8 cellular contexts compared by ENCODE assay signal in the genomic region with DNA sequence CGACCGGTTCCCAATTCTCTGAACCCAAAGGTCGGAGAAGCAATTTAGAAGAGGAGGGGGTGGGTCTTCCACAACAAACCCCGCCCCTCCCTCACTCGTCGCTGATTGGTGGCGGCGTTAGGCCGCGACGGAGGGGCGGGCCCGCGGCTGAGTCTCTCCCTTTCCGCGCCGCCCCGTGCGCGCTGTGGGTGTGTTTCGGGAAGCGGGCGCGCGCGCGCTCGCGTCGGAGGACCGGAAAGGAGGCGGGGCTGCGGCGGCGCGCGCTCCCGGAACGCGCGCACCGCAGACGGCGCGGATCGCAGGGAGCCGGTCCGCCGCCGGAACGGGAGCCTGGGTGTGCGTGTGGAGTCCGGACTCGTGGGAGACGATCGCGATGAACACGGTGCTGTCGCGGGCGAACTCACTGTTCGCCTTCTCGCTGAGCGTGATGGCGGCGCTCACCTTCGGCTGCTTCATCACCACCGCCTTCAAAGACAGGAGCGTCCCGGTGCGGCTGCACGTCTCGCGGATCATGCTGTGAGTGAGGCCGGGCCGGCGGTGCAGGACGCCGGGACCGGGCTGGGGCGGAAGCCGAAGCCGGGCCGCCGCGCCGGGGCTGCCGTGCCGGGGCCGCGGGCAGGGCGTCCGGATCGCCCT. TPM values are rescaled to one million over a fixed set of nuclear protein-coding genes. Genes with fewer than 3 reads are reported as not detected.
DNase-seq lines count a peak whose midpoint lies in the region; ATAC-seq and TF ChIP-seq lines count a peak whose summit lies in the region.

Gene SPCS3 (plus strand): TSS at position 263 of the 636 bp plus-strand sequence. CDS start 111 bp downstream, at position 374.

- ATAC-seq in GM18909 (IDR thresholded peaks at IDR 0.05; ENCODE audit: poor library complexity, unreplicated experiment) (peak; percentile 90), HG03175 (IDR thresholded peaks at IDR 0.05; ENCODE audit: unreplicated experiment) (peak; percentile 90), WTC11 (peak; percentile 99)

- no peaks in the 10 kb centered on the region for H3K9me3 ChIP-seq in AG04450 (ENCODE audit: control insufficient read depth, insufficient read depth, low read length)

- H3K36me3 Mint-ChIP-seq in WTC11: no peaks in the 10 kb centered on the region

- no peak for TF ChIP-seq CTCF in AG04450 (IDR thresholded peaks at IDR 0.05; ENCODE audit: low read depth, low read length)
- TF ChIP-seq CTCF in WTC11 (IDR thresholded peaks at IDR 0.05): no peak
- TF ChIP-seq CTCF in cardiac fibroblast (IDR thresholded peaks at IDR 0.05; ENCODE audit: low read depth, low read length): no peak

- peak within 1 kb of the TSS; percentile 96 for H3K27ac Mint-ChIP-seq in WTC11

- no peaks in the 10 kb centered on the region for H3K9me3 Mint-ChIP-seq in WTC11

- H3K4me3 Mint-ChIP-seq in WTC11: peak within 1 kb of the TSS; percentile 89

- H3K27me3 ChIP-seq in AG04450 (ENCODE audit: control insufficient read depth, insufficient read depth, low read length): no peaks in the 10 kb centered on the region

- POLR2A ChIA-PET in AG04450 (lab: Yijun Ruan, JAX) (interaction anchor here (0.7 to 1.0 kb wide), 3 partner anchors 17 to 1123 kb away, joined by 4 to 8 read pairs (median 5); no protein-coding TSS in a partner anchor), WTC11 (lab: Charles Lee) (no interaction called here)

- CTCF ChIA-PET in AG04450 (lab: Charles Lee) (interaction anchor here (1.1 kb wide), 1 partner anchor 42 kb away, joined by 4 read pairs; no protein-coding TSS in a partner anchor), WTC11 (lab: Charles Lee) (no interaction called here)

- peak within 1 kb of the TSS; percentile 89 for H3K27ac ChIP-seq in AG04450 (ENCODE audit: low read depth, low read length)

- no peaks in the 10 kb centered on the region for H3K27me3 Mint-ChIP-seq in WTC11 (ENCODE audit: low read depth)

- H3K4me1 Mint-ChIP-seq in WTC11: peaks cover 38% of the 10 kb centered on the region

- DNase-seq in AG04450 (ENCODE audit: low read depth, low spot score) (peak; percentile 77), NCI-H226 (peak; percentile 91), WTC11 (ENCODE audit: low spot score) (peak; percentile 95), cardiac fibroblast (ENCODE audit: low read depth in 2 of 2) (peak; percentile 93 to 96), iPS-NIHi7 (ENCODE audit: extremely low spot score) (peak; percentile 96), smooth muscle cell of the brain vasculature (ENCODE audit: low read depth, low spot score) (peak; percentile 81)

- peak within 1 kb of the TSS; percentile 90 for H3K4me3 ChIP-seq in AG04450 (ENCODE audit: low read depth, low read length)
- peak within 1 kb of the TSS; percentile 91 to 95 for H3K4me3 ChIP-seq in cardiac fibroblast (replicated peaks in 1 of 2; ENCODE audit: low read depth in 2 of 2, low read length in 2 of 2)

TF ChIP-seq in WTC11, 78 proteins besides CTCF, POLR2A, EP300 and RAD21 (continues in another document):
- peak; percentile 91 for TF ChIP-seq FOXP4 (CRISPR knock-in tag; IDR thresholded peaks at IDR 0.05)
- peak; percentile 52; the same call in 1 of the 2 replicates for TF ChIP-seq MYBL2 (CRISPR knock-in tag; IDR thresholded peaks at IDR 0.05)
- TF ChIP-seq ARID4B (CRISPR knock-in tag; IDR thresholded peaks at IDR 0.05; ENCODE audit: borderline replicate concordance): peak; percentile 22; the same call in 1 of the 2 replicates
- 0 out of 2 replicates have a peak, but pooled peaks have one; percentile 60 for TF ChIP-seq OVOL2 (CRISPR knock-in tag; IDR thresholded peaks at IDR 0.05; ENCODE audit: borderline replicate concordance)
- TF ChIP-seq FOXK1 (CRISPR knock-in tag; IDR thresholded peaks at IDR 0.05): peak; percentile 77
- TF ChIP-seq FOXP1 (CRISPR knock-in tag; IDR thresholded peaks at IDR 0.05; ENCODE audit: borderline replicate concordance): peak; percentile 84; the same call in 1 of the 2 replicates
- 0 out of 2 replicates have a peak, but pooled peaks have one; percentile 32 for TF ChIP-seq ZBTB21 (CRISPR knock-in tag; IDR thresholded peaks at IDR 0.05; ENCODE audit: borderline replicate concordance)
- peak; percentile 78 for TF ChIP-seq SP1 (CRISPR knock-in tag; conservative IDR thresholded peaks at IDR 0.05)
- no peak; the same call in 1 of the 2 replicates for TF ChIP-seq SMAD3 (CRISPR knock-in tag; IDR thresholded peaks at IDR 0.05; ENCODE audit: borderline replicate concordance)
- peak; percentile 80; the same call in 1 of the 2 replicates for TF ChIP-seq ESRRA (CRISPR knock-in tag; IDR thresholded peaks at IDR 0.05; ENCODE audit: borderline replicate concordance)
- TF ChIP-seq ZNF671 (CRISPR knock-in tag; IDR thresholded peaks at IDR 0.05): no peak
- TF ChIP-seq ZNF232 (CRISPR knock-in tag; IDR thresholded peaks at IDR 0.05): peak; percentile 55; the same call in 1 of the 2 replicates
- 0 out of 2 replicates have a peak, but pooled peaks have one; percentile 34 for TF ChIP-seq ZNF263 (CRISPR knock-in tag; IDR thresholded peaks at IDR 0.05; ENCODE audit: low read depth)
- TF ChIP-seq ZNF281 (CRISPR knock-in tag; IDR thresholded peaks at IDR 0.05): no peak
- TF ChIP-seq TEAD1 (CRISPR knock-in tag; IDR thresholded peaks at IDR 0.05): 0 out of 2 replicates have a peak, but pooled peaks have one; percentile 12

RNA-seq across cellular contexts. Expression of gene SPCS3, which starts in this region (rescaled TPM):
- 64.0 and 84.3 TPM in 2 replicates for polyA plus RNA-seq in AG04450 (2011; rRNA removed)
- 25.2 and 43.8 TPM in 2 replicates for polyA minus RNA-seq in AG04450 (2011; rRNA and poly(A)+ RNA removed)
- total RNA-seq in WTC11 (2021): 117 to 127 TPM (median 125 TPM) in 3 replicates

Comparison
In these comparisons a context has a peak if more than half of its experiments do, and no peak if none do; other contexts are left out.
1. Peak in every context shown above with its lines: DNase-seq, ATAC-seq, H3K4me3 ChIP-seq and H3K27ac ChIP-seq.